13 cellular contexts compared by ENCODE assay signal in genomic region chrX:17432158-17432557, GRCh38. TPM values are rescaled to one million over a fixed set of nuclear protein-coding genes. Genes with fewer than 3 reads are reported as not detected.
A peak's percentile ranks its signal among the peaks of the same experiment; 100 is the strongest.
DNase-seq lines count a peak whose midpoint lies in the region; TF ChIP-seq lines count a peak whose summit lies in the region.
"Had no signal": no experiment of that assay in that cellular context is flagged by ENCODE, and none has a peak within 500 bp of the region (broad histone marks: within the 10 kb centered on the region; RNA-seq: fewer than 3 reads in every experiment).

No MANE protein-coding gene starts in this region.

- DNase-seq in NCI-H510A treated with DMSO at 0.1 percent for 48 hours (lab: John Stamatoyannopoulos, UW), result peak; percentile 5
- DNase-seq in NCI-H510A (lab: John Stamatoyannopoulos, UW), result no peak
- peak; percentile 52 for DNase-seq in NCI-H2029 (lab: John Stamatoyannopoulos, UW)
- DNase-seq in NCI-H748 (lab: John Stamatoyannopoulos, UW; ENCODE audit: unreplicated experiment), result peak; percentile 83
- DNase-seq in Caco-2, result no peak
- DNase-seq in SHP77 (lab: John Stamatoyannopoulos, UW), result no peak
- no peak for DNase-seq in caudate nucleus (lab: John Stamatoyannopoulos, UW)
- DNase-seq: CD8-positive, alpha-beta T cell; COR-L47; GM23248 had no signal

- H3K36me3 ChIP-seq in Caco-2 (ENCODE audit: control insufficient read depth, insufficient read depth, low read length), result no peaks in the 10 kb centered on the region
- H3K36me3 ChIP-seq: BLaER1 treated with 17β-estradiol and CSF1 and Interleukin-3, amounts not matched to agents 10 nM and 100 nM; HAP-1 had no signal

- no peak for TF ChIP-seq CTCF in Caco-2 (IDR thresholded peaks at IDR 0.05; ENCODE audit: insufficient read depth in 1 of 2, low read depth in 1 of 2, low read length in 1 of 2, severe bottlenecking in 1 of 2, unreplicated experiment in 1 of 2)

- no peaks in the 10 kb centered on the region for H3K36me3 Mint-ChIP-seq in Caco-2 (ENCODE audit: insufficient read depth, unreplicated experiment)
- H3K36me3 Mint-ChIP-seq: CD8-positive, alpha-beta T cell had no signal

- no peaks in the 10 kb centered on the region for H3K4me1 Mint-ChIP-seq in Caco-2 (ENCODE audit: low read depth, unreplicated experiment)
- H3K4me1 Mint-ChIP-seq: B cell had no signal

- H3K4me3 Mint-ChIP-seq in Caco-2 (ENCODE audit: unreplicated experiment), result no peak overlapping the region
- H3K4me3 Mint-ChIP-seq: B cell; CD8-positive, alpha-beta T cell had no signal

- H3K27ac ChIP-seq in caudate nucleus (ENCODE audit: low read depth, low read length), result no peak overlapping the region
- H3K27ac ChIP-seq: BLaER1 treated with 17β-estradiol and CSF1 and Interleukin-3, amounts not matched to agents 10 nM and 100 nM; GM23248 had no signal

- no TSS peak for BruUV-seq in Caco-2 (replicated peaks; lab: Mats Ljungman, UMichigan)

- CTCF ChIA-PET in Caco-2 (lab: Charles Lee), result no interaction called here

- H3K4me1 ChIP-seq in Caco-2, result peaks cover 4% of the 10 kb centered on the region; the same call in 1 of the 2 replicates
- H3K4me1 ChIP-seq: BLaER1 treated with 17β-estradiol and CSF1 and Interleukin-3, amounts not matched to agents 10 nM and 100 nM; HAP-1 had no signal

- POLR2A ChIA-PET in Caco-2 (lab: Charles Lee), result no interaction called here

- no peaks in the 10 kb centered on the region for H3K9me3 ChIP-seq in Caco-2
- H3K9me3 ChIP-seq: HAP-1 had no signal

- no peaks in the 10 kb centered on the region for H3K27me3 ChIP-seq in Caco-2 (replicated peaks; ENCODE audit: control insufficient read depth, insufficient read depth, low read length)

- no peak overlapping the region for H3K27ac Mint-ChIP-seq in Caco-2 (ENCODE audit: unreplicated experiment)
- H3K27ac Mint-ChIP-seq: B cell; CD8-positive, alpha-beta T cell had no signal

- H3K4me3 ChIP-seq in Caco-2 (ENCODE audit: low read depth, low read length), result no peak overlapping the region
- H3K4me3 ChIP-seq: BLaER1 treated with 17β-estradiol and CSF1 and Interleukin-3, amounts not matched to agents 10 nM and 100 nM; GM23248; HAP-1 had no signal

- intact Hi-C loops in Caco-2 (cut with micrococcal nuclease; ENCODE audit: unreplicated experiment), result no loop called here

- no peaks in the 10 kb centered on the region for H3K27me3 Mint-ChIP-seq in Caco-2 (ENCODE audit: insufficient read depth, unreplicated experiment)
- H3K27me3 Mint-ChIP-seq: B cell had no signal

- no peaks in the 10 kb centered on the region for H3K9me3 Mint-ChIP-seq in Caco-2 (ENCODE audit: unreplicated experiment)
- H3K9me3 Mint-ChIP-seq: CD8-positive, alpha-beta T cell had no signal

RNA-seq across cellular contexts. Expression of gene NHS, which starts 57.2 kb away (rescaled TPM):
- 2.2 and 2.5 TPM in 2 replicates for total RNA-seq in Caco-2 (2022)
- total RNA-seq: B cell had no signal

Comparison
In these comparisons a context has a peak if more than half of its experiments do, and no peak if none do; other contexts are left out.
1. DNase-seq: peak in NCI-H510A treated with DMSO at 0.1 percent for 48 hours (single experiment), NCI-H2029 (single experiment) and NCI-H748 (single experiment); none in NCI-H510A (single experiment), Caco-2 (0 of 2), SHP77 (0 of 2) and caudate nucleus (0 of 61).